18 cellular contexts compared by ENCODE assay signal in the genomic region with DNA sequence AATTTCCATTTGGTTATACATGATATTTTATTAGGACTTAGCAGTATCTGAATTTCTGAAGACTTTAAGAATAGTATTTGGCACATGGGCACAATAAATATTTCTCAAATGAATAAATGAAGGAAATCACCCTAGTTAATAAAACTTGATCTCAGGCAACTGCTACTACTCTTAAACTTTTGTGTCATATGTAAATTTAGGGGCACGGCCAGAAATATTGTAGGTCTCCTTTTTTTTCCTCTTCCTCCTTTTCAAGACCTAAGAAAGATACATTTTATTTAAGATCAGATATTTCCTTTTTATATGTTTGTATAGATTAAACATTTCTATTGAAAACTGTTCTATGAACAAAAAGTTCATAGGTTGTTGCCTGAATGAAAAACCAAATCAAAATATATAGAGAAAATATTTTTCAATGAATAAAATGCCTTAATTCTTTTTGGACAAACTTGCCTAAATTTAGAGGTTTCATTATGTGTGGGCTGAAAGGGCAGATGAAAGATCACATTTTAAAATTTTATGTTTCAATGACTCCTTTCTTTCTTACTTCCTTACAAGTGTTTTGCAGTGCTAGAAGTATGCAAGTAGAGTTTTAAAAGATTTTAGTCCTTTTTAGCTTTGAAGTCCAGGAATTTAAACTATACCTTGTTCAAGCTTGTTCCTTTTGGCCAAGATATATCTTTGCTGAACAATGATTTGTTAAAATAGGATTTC. TPM values are rescaled to one million over a fixed set of nuclear protein-coding genes. Genes with fewer than 3 reads are reported as not detected.
A peak's percentile ranks its signal among the peaks of the same experiment; 100 is the strongest.
DNase-seq lines count a peak whose midpoint lies in the region; FAIRE-seq and TF ChIP-seq lines count a peak whose summit lies in the region.
"Had no signal": no experiment of that assay in that cellular context is flagged by ENCODE, and none has a peak within 500 bp of the region (broad histone marks: within the 10 kb centered on the region; RNA-seq: fewer than 3 reads in every experiment).

No MANE protein-coding gene starts in this region.

- H3K18ac ChIP-seq in H1 (ENCODE audit: extremely low read depth, low read length), result no peak overlapping the region

- H3K4me3 ChIP-seq in OCI-LY3 (ENCODE audit: low read length) (peak overlapping the region; percentile 60), H1 (ENCODE audit: extremely low read depth in 1 of 4, insufficient read depth in 2 of 4, low read depth in 3 of 4, low read length in 4 of 4) (no peak overlapping the region), prostate gland (no peak overlapping the region)
- H3K4me3 ChIP-seq: BLaER1, GM12878, K562 had no signal

- H3K4me1 ChIP-seq in OCI-LY3 (ENCODE audit: low read length), result peaks cover 41% of the 10 kb centered on the region
- H3K4me1 ChIP-seq in H1 (replicated peaks in 1 of 4; ENCODE audit: control insufficient read depth in 3 of 4, insufficient read depth in 4 of 4, low read length in 3 of 4), result no peaks in the 10 kb centered on the region
- no peaks in the 10 kb centered on the region for H3K4me1 ChIP-seq in prostate gland (replicated peaks)
- H3K4me1 ChIP-seq: BLaER1 had no signal

- H3K27me3 Mint-ChIP-seq in progenitor cell of endocrine pancreas, result no peaks in the 10 kb centered on the region
- no peaks in the 10 kb centered on the region for H3K27me3 Mint-ChIP-seq in activated CD4-positive, alpha-beta T cell treated with anti-CD3 and anti-CD28 coated beads, Interleukin-2, amount 10 ng/mL, durations not matched to agents 24 days and 14 days
- H3K27me3 Mint-ChIP-seq: CD4-positive, alpha-beta memory T cell had no signal

- no peak overlapping the region for H2BK5ac ChIP-seq in H1 (ENCODE audit: low read depth, low read length)

- H3K9me3 Mint-ChIP-seq in progenitor cell of endocrine pancreas (ENCODE audit: low read depth), result no peaks in the 10 kb centered on the region
- H3K9me3 Mint-ChIP-seq in activated CD4-positive, alpha-beta T cell treated with anti-CD3 and anti-CD28 coated beads, Interleukin-2, amount 10 ng/mL, durations not matched to agents 24 days and 14 days, result no peaks in the 10 kb centered on the region
- H3K9me3 Mint-ChIP-seq: CD14-positive monocyte; CD4-positive, alpha-beta memory T cell had no signal

- H3K4me2 ChIP-seq in OCI-LY3 (ENCODE audit: low read length) (peak overlapping the region; percentile 76), H1 (ENCODE audit: insufficient read depth in 1 of 2, low read depth in 2 of 2, low read length in 2 of 2) (no peak overlapping the region)
- H3K4me2 ChIP-seq: BLaER1 had no signal

- H3K79me2 ChIP-seq in OCI-LY3 (ENCODE audit: low read length) (peaks cover 13% of the 10 kb centered on the region; the same call in 1 of the 2 replicates), H1 (ENCODE audit: control insufficient read depth in 1 of 2, insufficient read depth in 2 of 2, low read length in 2 of 2) (peaks cover 0 to 37% of the 10 kb centered on the region in 2 experiments; a peak in 2 of 4 replicates)

- H4K91ac ChIP-seq in H1 (replicated peaks; ENCODE audit: insufficient read length, low read length), result no peak overlapping the region

- no peak for TF ChIP-seq EP300 in H1 (IDR thresholded peaks at IDR 0.05; ENCODE audit: borderline replicate concordance in 1 of 2, low read depth in 2 of 2, low read length in 2 of 2)

- H3K36me3 ChIP-seq in OCI-LY3 (replicated peaks; ENCODE audit: low read depth, low read length), result no peaks in the 10 kb centered on the region
- H3K36me3 ChIP-seq in H1 (ENCODE audit: control insufficient read depth in 2 of 4, insufficient read depth in 4 of 4, low read length in 3 of 4), result no peaks in the 10 kb centered on the region
- H3K36me3 ChIP-seq in prostate gland, result no peaks in the 10 kb centered on the region
- H3K36me3 ChIP-seq: BLaER1 had no signal

- H3K14ac ChIP-seq in H1 (ENCODE audit: insufficient read length), result no peak overlapping the region

- TF ChIP-seq CTCF in OCI-LY3 (IDR thresholded peaks at IDR 0.05; ENCODE audit: low read depth, low read length) (no peak), H1 (IDR thresholded peaks at IDR 0.05; ENCODE audit: control extremely low read depth in 1 of 3, insufficient read depth in 1 of 3, low read depth in 1 of 3, low read length in 3 of 3) (no peak), progenitor cell of endocrine pancreas (IDR thresholded peaks at IDR 0.05; ENCODE audit: unreplicated experiment) (no peak), prostate gland (IDR thresholded peaks at IDR 0.05) (no peak)

- TF ChIP-seq RAD21 in H1 (IDR thresholded peaks at IDR 0.05 in 1 of 2, conservative IDR thresholded peaks at IDR 0.05 in 1 of 2; ENCODE audit: low read depth in 2 of 2, low read length in 2 of 2), result no peak

- H3K4me1 Mint-ChIP-seq in progenitor cell of endocrine pancreas (ENCODE audit: low read depth), result peaks cover 5% of the 10 kb centered on the region
- H3K4me1 Mint-ChIP-seq in activated CD4-positive, alpha-beta T cell treated with anti-CD3 and anti-CD28 coated beads, Interleukin-2, amount 10 ng/mL, durations not matched to agents 24 days and 14 days, result no peaks in the 10 kb centered on the region
- H3K4me1 Mint-ChIP-seq: CD14-positive monocyte had no signal

- H3K27ac Mint-ChIP-seq in progenitor cell of endocrine pancreas, result peak overlapping the region; percentile 33
- no peak overlapping the region for H3K27ac Mint-ChIP-seq in activated CD4-positive, alpha-beta T cell treated with anti-CD3 and anti-CD28 coated beads, Interleukin-2, amount 10 ng/mL, durations not matched to agents 24 days and 14 days
- H3K27ac Mint-ChIP-seq: CD14-positive monocyte; CD4-positive, alpha-beta memory T cell had no signal

- H4K5ac ChIP-seq in H1 (ENCODE audit: insufficient read length, low read depth, low read length), result no peak overlapping the region

- peak overlapping the region; percentile 77 for H3K27ac ChIP-seq in OCI-LY3 (ENCODE audit: low read length)
- H3K27ac ChIP-seq in H1 (ENCODE audit: low read depth, low read length), result no peak overlapping the region
- H3K27ac ChIP-seq in prostate gland, result no peak overlapping the region
- H3K27ac ChIP-seq: BLaER1 had no signal

- no peaks in the 10 kb centered on the region for H3K36me3 Mint-ChIP-seq in progenitor cell of endocrine pancreas (ENCODE audit: insufficient read depth)
- H3K36me3 Mint-ChIP-seq in activated CD4-positive, alpha-beta T cell treated with anti-CD3 and anti-CD28 coated beads, Interleukin-2, amount 10 ng/mL, durations not matched to agents 24 days and 14 days (ENCODE audit: low read depth), result no peaks in the 10 kb centered on the region
- H3K36me3 Mint-ChIP-seq: CD14-positive monocyte; CD4-positive, alpha-beta memory T cell had no signal

- POLR2A ChIA-PET in H1 (lab: Charles Lee; ENCODE audit: partially characterized antibody), result no interaction called here

- no peaks in the 10 kb centered on the region for H3K23me2 ChIP-seq in H1 (ENCODE audit: low read depth, low read length)

- peak; percentile 42 for FAIRE-seq in H1 (lab: Jason Lieb, UNC)
- FAIRE-seq in H54 (lab: Jason Lieb, UNC), result no peak
- FAIRE-seq: A204.1, GM12878, HTR-8/SVneo, K562 had no signal

- no peak overlapping the region for H3K23ac ChIP-seq in H1 (ENCODE audit: insufficient read length)

- no peak overlapping the region for H2BK12ac ChIP-seq in H1 (ENCODE audit: low read depth, low read length)

- H4K8ac ChIP-seq in H1 (ENCODE audit: extremely low read depth, insufficient read depth, low read length), result no peak overlapping the region

- H4K20me1 ChIP-seq in OCI-LY3 (ENCODE audit: insufficient read depth, low read length), result no peaks in the 10 kb centered on the region
- no peaks in the 10 kb centered on the region for H4K20me1 ChIP-seq in H1 (replicated peaks in 1 of 2; ENCODE audit: control insufficient read depth in 1 of 2, insufficient read depth in 2 of 2, low read length in 2 of 2)
- H4K20me1 ChIP-seq: BLaER1 had no signal

- no peak overlapping the region for H2BK20ac ChIP-seq in H1 (ENCODE audit: low read length)

- H2AK5ac ChIP-seq in H1 (ENCODE audit: low read depth, low read length), result no peak overlapping the region

- WGBS in H1 (ENCODE audit: extremely low coverage in 1 of 2, insufficient coverage in 1 of 2, insufficient read length in 1 of 2, insufficient replicate concordance in 2 of 2, low coverage in 1 of 2, low lambda C conversion rate in 2 of 2, missing lambda C conversion rate in 1 of 2), 2 experiments, result 67% methylated on average over 1 of the region's 1 CpG; no CpG with 5 or more reads in 1 of the 2 experiments
- WGBS in prostate gland, result 35% methylated on average over 1 of the region's 1 CpG

- H2AFZ ChIP-seq in OCI-LY3 (ENCODE audit: low read depth, low read length) (no peak overlapping the region), H1 (ENCODE audit: low read length) (no peak overlapping the region)

- H3K4ac ChIP-seq in H1 (replicated peaks; ENCODE audit: insufficient read length, low read depth, low read length), result no peak overlapping the region

- no peak for TF ChIP-seq POLR2A in H1 (IDR thresholded peaks at IDR 0.05; ENCODE audit: control extremely low read depth in 1 of 2, low read depth in 2 of 2, low read length in 2 of 2)
- TF ChIP-seq POLR2A in prostate gland (IDR thresholded peaks at IDR 0.05), result no peak
- TF ChIP-seq POLR2A in H54 (IDR thresholded peaks at IDR 0.05; ENCODE audit: low read depth, low read length), result no peak

- no peak overlapping the region for H3K56ac ChIP-seq in H1 (replicated peaks; ENCODE audit: insufficient read length, low read depth, low read length)

- CTCF ChIA-PET in H1 (lab: Charles Lee; ENCODE audit: partially characterized antibody), result no interaction called here

- DNase-seq in H1 (ENCODE audit: low read depth in 1 of 2, low spot score in 2 of 2) (no peak), progenitor cell of endocrine pancreas (ENCODE audit: low spot score, unreplicated experiment) (no peak), anterior cingulate cortex (lab: John Stamatoyannopoulos, UW) (no peak), prostate gland (ENCODE audit: low spot score) (no peak), H54 (ENCODE audit: insufficient read length, low spot score) (no peak)
- DNase-seq in activated CD4-positive, alpha-beta T cell treated with anti-CD3 and anti-CD28 coated beads, Interleukin-2, amount 10 ng/mL, durations not matched to agents 24 days and 14 days, result no peak
- DNase-seq: AML-193; CD4-positive, alpha-beta memory T cell; DMS79 treated with DMSO at 0.1 percent for 48 hours; HCEC 1CT; IMR-90 had no signal

- H3K9me3 ChIP-seq in OCI-LY3 (ENCODE audit: insufficient read depth, low read length) (no peaks in the 10 kb centered on the region), H1 (ENCODE audit: insufficient read depth in 2 of 2, low read depth in 1 of 2, low read length in 1 of 2) (no peaks in the 10 kb centered on the region), prostate gland (no peaks in the 10 kb centered on the region)
- H3K9me3 ChIP-seq: BLaER1 had no signal

- H3K27me3 ChIP-seq in OCI-LY3 (ENCODE audit: low read depth, low read length) (no peaks in the 10 kb centered on the region), H1 (replicated peaks in 1 of 4; ENCODE audit: control insufficient read depth in 3 of 4, extremely low read depth in 1 of 4, insufficient read depth in 3 of 4, low read length in 3 of 4) (no peaks in the 10 kb centered on the region), prostate gland (replicated peaks; ENCODE audit: insufficient read depth) (no peaks in the 10 kb centered on the region)
- H3K27me3 ChIP-seq: BLaER1 had no signal

- intact Hi-C loops in prostate gland (cut with DNase I), result no loop called here
- intact Hi-C loops in activated CD4-positive, alpha-beta T cell treated with anti-CD3 and anti-CD28 coated beads, Interleukin-2, amount 10 ng/mL, durations not matched to agents 24 days and 14 days (cut with micrococcal nuclease), result no loop called here

- H2BK15ac ChIP-seq in H1 (ENCODE audit: low read length), result no peak overlapping the region

- peak overlapping the region; percentile 49 for H3K9ac ChIP-seq in OCI-LY3 (ENCODE audit: low read length)
- no peak overlapping the region for H3K9ac ChIP-seq in H1 (replicated peaks in 1 of 4; ENCODE audit: extremely low read depth in 1 of 4, low read depth in 3 of 4, low read length in 3 of 4)
- H3K9ac ChIP-seq: BLaER1 had no signal

- H2BK120ac ChIP-seq in H1 (replicated peaks; ENCODE audit: low read depth, low read length), result no peak overlapping the region

- H3K4me3 Mint-ChIP-seq in progenitor cell of endocrine pancreas (ENCODE audit: low read depth), result no peak overlapping the region
- no peak overlapping the region for H3K4me3 Mint-ChIP-seq in activated CD4-positive, alpha-beta T cell treated with anti-CD3 and anti-CD28 coated beads, Interleukin-2, amount 10 ng/mL, durations not matched to agents 24 days and 14 days
- H3K4me3 Mint-ChIP-seq: CD14-positive monocyte; CD4-positive, alpha-beta memory T cell had no signal

- no peaks in the 10 kb centered on the region for H3K79me1 ChIP-seq in H1 (ENCODE audit: low read depth, low read length)

RNA-seq across cellular contexts. Expression of a gene that starts 26.3 kb away (rescaled TPM):
- total RNA-seq in H1 (2021; fragmentation: NEBNext Ultra II Directional; extraction: Animal tissue kit (Norgen Biotek cat#: 25700)), result 16.3 and 19.8 TPM in 2 replicates
- 5.5 and 12.0 TPM in 2 replicates for polyA plus RNA-seq in H1 (2011; rRNA removed)
- 8.2 TPM for polyA plus RNA-seq in H1 (2011; cell fraction: cytosol; rRNA removed)
- polyA plus RNA-seq in H1 (2011; cell fraction: nucleus; rRNA removed), result 18.1 TPM
- 7.4 to 13.0 TPM (median 9.6 TPM) in 4 replicates for polyA plus RNA-seq in H1 (2012, experiment 1 of 2)
- polyA plus RNA-seq in H1 (2012, experiment 2 of 2), result 0.59 TPM
- polyA plus RNA-seq in H1 (2013, experiment 1 of 2), result 5.9 TPM
- polyA plus RNA-seq in H1 (2013, experiment 2 of 2), result 5.8 TPM
- 33.7 and 42.3 TPM in 2 replicates for polyA minus RNA-seq in H1 (2011; rRNA and poly(A)+ RNA removed)
- polyA minus RNA-seq in H1 (2011; cell fraction: cytosol; rRNA and poly(A)+ RNA removed), result 12.2 TPM
- 94.6 TPM for polyA minus RNA-seq in H1 (2011; cell fraction: nucleus; rRNA and poly(A)+ RNA removed)
- total RNA-seq in progenitor cell of endocrine pancreas (28.0 TPM in 2 replicates), prostate gland (1 to 10 TPM; 6.8 to 10.0 TPM)
- 7.1 and 10.2 TPM in 2 replicates for total RNA-seq in activated CD4-positive, alpha-beta T cell treated with anti-CD3 and anti-CD28 coated beads, Interleukin-2, amount 10 ng/mL, durations not matched to agents 24 days and 14 days
- total RNA-seq: K562 had no signal
- polyA plus RNA-seq: K562 had no signal
